In genomic region chr19:18171605-18172327, GRCh38 we compare ENCODE assay signal across 1 cellular context.
TF ChIP-seq lines count a peak whose summit lies in the region.

No MANE protein-coding gene starts in this region.

TF ChIP-seq in H1, 55 proteins besides CTCF, POLR2A, EP300 and RAD21:
- TF ChIP-seq EZH2 (IDR thresholded peaks at IDR 0.05; ENCODE audit: low read depth, low read length, severe bottlenecking) (no peak), HDAC2 (IDR thresholded peaks at IDR 0.05; ENCODE audit: borderline replicate concordance in 1 of 2, low read depth in 2 of 2, low read length in 2 of 2) (no peak), KDM1A (IDR thresholded peaks at IDR 0.05; ENCODE audit: borderline replicate concordance, low read length) (no peak), BCL11A (IDR thresholded peaks at IDR 0.05; ENCODE audit: low read depth in 2 of 2, low read length in 2 of 2) (no peak), SP2 (IDR thresholded peaks at IDR 0.05; ENCODE audit: low read length) (no peak), CHD1 (IDR thresholded peaks at IDR 0.05; ENCODE audit: low read depth, low read length) (no peak), ATF3 (IDR thresholded peaks at IDR 0.05; ENCODE audit: insufficient read depth, low read depth, low read length) (no peak), ASH2L (IDR thresholded peaks at IDR 0.05; ENCODE audit: low read length) (no peak), FOSL1 (IDR thresholded peaks at IDR 0.05; ENCODE audit: insufficient read depth, low read depth, low read length) (no peak), SIX5 (IDR thresholded peaks at IDR 0.05; ENCODE audit: low read depth, low read length) (no peak), CREB1 (IDR thresholded peaks at IDR 0.05) (no peak), TAF1 (IDR thresholded peaks at IDR 0.05; ENCODE audit: low read depth, low read length) (no peak), SUZ12 (IDR thresholded peaks at IDR 0.05; ENCODE audit: low read length) (no peak), PHF8 (conservative IDR thresholded peaks at IDR 0.05; ENCODE audit: low read depth, low read length) (no peak), TCF12 (IDR thresholded peaks at IDR 0.05; ENCODE audit: low read depth, low read length) (no peak)
- TF ChIP-seq, protein P1, sequence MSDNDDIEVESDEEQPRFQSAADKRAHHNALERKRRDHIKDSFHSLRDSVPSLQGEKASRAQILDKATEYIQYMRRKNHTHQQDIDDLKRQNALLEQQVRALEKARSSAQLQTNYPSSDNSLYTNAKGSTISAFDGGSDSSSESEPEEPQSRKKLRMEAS (IDR thresholded peaks at IDR 0.05): no peak
- TF ChIP-seq, protein P2, sequence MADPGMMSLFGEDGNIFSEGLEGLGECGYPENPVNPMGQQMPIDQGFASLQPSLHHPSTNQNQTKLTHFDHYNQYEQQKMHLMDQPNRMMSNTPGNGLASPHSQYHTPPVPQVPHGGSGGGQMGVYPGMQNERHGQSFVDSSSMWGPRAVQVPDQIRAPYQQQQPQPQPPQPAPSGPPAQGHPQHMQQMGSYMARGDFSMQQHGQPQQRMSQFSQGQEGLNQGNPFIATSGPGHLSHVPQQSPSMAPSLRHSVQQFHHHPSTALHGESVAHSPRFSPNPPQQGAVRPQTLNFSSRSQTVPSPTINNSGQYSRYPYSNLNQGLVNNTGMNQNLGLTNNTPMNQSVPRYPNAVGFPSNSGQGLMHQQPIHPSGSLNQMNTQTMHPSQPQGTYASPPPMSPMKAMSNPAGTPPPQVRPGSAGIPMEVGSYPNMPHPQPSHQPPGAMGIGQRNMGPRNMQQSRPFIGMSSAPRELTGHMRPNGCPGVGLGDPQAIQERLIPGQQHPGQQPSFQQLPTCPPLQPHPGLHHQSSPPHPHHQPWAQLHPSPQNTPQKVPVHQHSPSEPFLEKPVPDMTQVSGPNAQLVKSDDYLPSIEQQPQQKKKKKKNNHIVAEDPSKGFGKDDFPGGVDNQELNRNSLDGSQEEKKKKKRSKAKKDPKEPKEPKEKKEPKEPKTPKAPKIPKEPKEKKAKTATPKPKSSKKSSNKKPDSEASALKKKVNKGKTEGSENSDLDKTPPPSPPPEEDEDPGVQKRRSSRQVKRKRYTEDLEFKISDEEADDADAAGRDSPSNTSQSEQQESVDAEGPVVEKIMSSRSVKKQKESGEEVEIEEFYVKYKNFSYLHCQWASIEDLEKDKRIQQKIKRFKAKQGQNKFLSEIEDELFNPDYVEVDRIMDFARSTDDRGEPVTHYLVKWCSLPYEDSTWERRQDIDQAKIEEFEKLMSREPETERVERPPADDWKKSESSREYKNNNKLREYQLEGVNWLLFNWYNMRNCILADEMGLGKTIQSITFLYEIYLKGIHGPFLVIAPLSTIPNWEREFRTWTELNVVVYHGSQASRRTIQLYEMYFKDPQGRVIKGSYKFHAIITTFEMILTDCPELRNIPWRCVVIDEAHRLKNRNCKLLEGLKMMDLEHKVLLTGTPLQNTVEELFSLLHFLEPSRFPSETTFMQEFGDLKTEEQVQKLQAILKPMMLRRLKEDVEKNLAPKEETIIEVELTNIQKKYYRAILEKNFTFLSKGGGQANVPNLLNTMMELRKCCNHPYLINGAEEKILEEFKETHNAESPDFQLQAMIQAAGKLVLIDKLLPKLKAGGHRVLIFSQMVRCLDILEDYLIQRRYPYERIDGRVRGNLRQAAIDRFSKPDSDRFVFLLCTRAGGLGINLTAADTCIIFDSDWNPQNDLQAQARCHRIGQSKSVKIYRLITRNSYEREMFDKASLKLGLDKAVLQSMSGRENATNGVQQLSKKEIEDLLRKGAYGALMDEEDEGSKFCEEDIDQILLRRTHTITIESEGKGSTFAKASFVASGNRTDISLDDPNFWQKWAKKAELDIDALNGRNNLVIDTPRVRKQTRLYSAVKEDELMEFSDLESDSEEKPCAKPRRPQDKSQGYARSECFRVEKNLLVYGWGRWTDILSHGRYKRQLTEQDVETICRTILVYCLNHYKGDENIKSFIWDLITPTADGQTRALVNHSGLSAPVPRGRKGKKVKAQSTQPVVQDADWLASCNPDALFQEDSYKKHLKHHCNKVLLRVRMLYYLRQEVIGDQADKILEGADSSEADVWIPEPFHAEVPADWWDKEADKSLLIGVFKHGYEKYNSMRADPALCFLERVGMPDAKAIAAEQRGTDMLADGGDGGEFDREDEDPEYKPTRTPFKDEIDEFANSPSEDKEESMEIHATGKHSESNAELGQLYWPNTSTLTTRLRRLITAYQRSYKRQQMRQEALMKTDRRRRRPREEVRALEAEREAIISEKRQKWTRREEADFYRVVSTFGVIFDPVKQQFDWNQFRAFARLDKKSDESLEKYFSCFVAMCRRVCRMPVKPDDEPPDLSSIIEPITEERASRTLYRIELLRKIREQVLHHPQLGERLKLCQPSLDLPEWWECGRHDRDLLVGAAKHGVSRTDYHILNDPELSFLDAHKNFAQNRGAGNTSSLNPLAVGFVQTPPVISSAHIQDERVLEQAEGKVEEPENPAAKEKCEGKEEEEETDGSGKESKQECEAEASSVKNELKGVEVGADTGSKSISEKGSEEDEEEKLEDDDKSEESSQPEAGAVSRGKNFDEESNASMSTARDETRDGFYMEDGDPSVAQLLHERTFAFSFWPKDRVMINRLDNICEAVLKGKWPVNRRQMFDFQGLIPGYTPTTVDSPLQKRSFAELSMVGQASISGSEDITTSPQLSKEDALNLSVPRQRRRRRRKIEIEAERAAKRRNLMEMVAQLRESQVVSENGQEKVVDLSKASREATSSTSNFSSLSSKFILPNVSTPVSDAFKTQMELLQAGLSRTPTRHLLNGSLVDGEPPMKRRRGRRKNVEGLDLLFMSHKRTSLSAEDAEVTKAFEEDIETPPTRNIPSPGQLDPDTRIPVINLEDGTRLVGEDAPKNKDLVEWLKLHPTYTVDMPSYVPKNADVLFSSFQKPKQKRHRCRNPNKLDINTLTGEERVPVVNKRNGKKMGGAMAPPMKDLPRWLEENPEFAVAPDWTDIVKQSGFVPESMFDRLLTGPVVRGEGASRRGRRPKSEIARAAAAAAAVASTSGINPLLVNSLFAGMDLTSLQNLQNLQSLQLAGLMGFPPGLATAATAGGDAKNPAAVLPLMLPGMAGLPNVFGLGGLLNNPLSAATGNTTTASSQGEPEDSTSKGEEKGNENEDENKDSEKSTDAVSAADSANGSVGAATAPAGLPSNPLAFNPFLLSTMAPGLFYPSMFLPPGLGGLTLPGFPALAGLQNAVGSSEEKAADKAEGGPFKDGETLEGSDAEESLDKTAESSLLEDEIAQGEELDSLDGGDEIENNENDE (IDR thresholded peaks at IDR 0.05; ENCODE audit: insufficient replicate concordance, low read length): no peak
